ENCODE assay signal across 10 cellular contexts in genomic region chr6:7267521-7268091, GRCh38. TPM values are rescaled to one million over a fixed set of nuclear protein-coding genes. Genes with fewer than 3 reads are reported as not detected.
A peak's percentile ranks its signal among the peaks of the same experiment; 100 is the strongest.
DNase-seq lines count a peak whose midpoint lies in the region; ATAC-seq, FAIRE-seq and TF ChIP-seq lines count a peak whose summit lies in the region.
"Had no signal": no experiment of that assay in that cellular context is flagged by ENCODE, and none has a peak within 500 bp of the region (broad histone marks: within the 10 kb centered on the region; RNA-seq: fewer than 3 reads in every experiment).

No MANE protein-coding gene starts in this region.

- H3K4me3 ChIP-seq in RWPE2 (ENCODE audit: severe bottlenecking) (no peak overlapping the region), small intestine (ENCODE audit: low read depth in 1 of 2, low read length in 2 of 2) (no peak overlapping the region), transverse colon (no peak overlapping the region)
- H3K4me3 ChIP-seq: cardiac muscle cell had no signal

- DNase-seq in DMS53 (lab: John Stamatoyannopoulos, UW) (peak; percentile 29), DMS53 treated with DMSO at 0.1 percent for 48 hours (lab: John Stamatoyannopoulos, UW; ENCODE audit: unreplicated experiment) (no peak), RWPE2 (ENCODE audit: low spot score) (peak; percentile 97), foreskin keratinocyte (peak; percentile 97 to 99), small intestine (peak; percentile 23), transverse colon (no peak)

- H3K4me1 ChIP-seq in RWPE2 (ENCODE audit: insufficient read depth, poor library complexity, severe bottlenecking), result peaks cover 9% of the 10 kb centered on the region
- H3K4me1 ChIP-seq in foreskin keratinocyte, result peaks cover 5% of the 10 kb centered on the region
- H3K4me1 ChIP-seq in small intestine (ENCODE audit: control insufficient read depth in 2 of 2, insufficient read depth in 1 of 2, low read depth in 1 of 2, low read length in 1 of 2), result no peaks in the 10 kb centered on the region
- H3K4me1 ChIP-seq in transverse colon, result no peaks in the 10 kb centered on the region

- peak overlapping the region; percentile 38 for H3K27ac ChIP-seq in RWPE2 (ENCODE audit: poor library complexity, severe bottlenecking)
- H3K27ac ChIP-seq in foreskin keratinocyte, result peak overlapping the region; percentile 58
- H3K27ac ChIP-seq in small intestine (ENCODE audit: low read depth in 1 of 2, low read length in 1 of 2), result no peak overlapping the region
- no peak overlapping the region for H3K27ac ChIP-seq in transverse colon
- H3K27ac ChIP-seq: 22Rv1, cardiac muscle cell had no signal

- H3K36me3 ChIP-seq in RWPE2 (ENCODE audit: low read depth), result no peaks in the 10 kb centered on the region
- no peaks in the 10 kb centered on the region for H3K36me3 ChIP-seq in small intestine (ENCODE audit: control insufficient read depth in 2 of 2, insufficient read depth in 2 of 2, low read length in 2 of 2)
- H3K36me3 ChIP-seq in transverse colon, result no peaks in the 10 kb centered on the region
- H3K36me3 ChIP-seq: cardiac muscle cell had no signal

- no peak for FAIRE-seq in small intestine (lab: Jason Lieb, UNC)

- no peak for TF ChIP-seq EP300 in transverse colon (IDR thresholded peaks at IDR 0.05; ENCODE audit: low read depth)

- no peak for TF ChIP-seq POLR2A in transverse colon (IDR thresholded peaks at IDR 0.05)

- in situ Hi-C loops in transverse colon (cut with MboI; ENCODE audit: low pct_ligation_motif_present in 1 of 4, low pct_unique_long_range_greater_than_20kb in 1 of 4, low sequenced_read_pairs in 3 of 4), result no loop called here

- H3K9me3 ChIP-seq in RWPE2 (ENCODE audit: severe bottlenecking) (no peaks in the 10 kb centered on the region), small intestine (ENCODE audit: control insufficient read depth, low read depth) (no peaks in the 10 kb centered on the region), transverse colon (no peaks in the 10 kb centered on the region)

- no peaks in the 10 kb centered on the region for H3K27me3 ChIP-seq in RWPE2 (ENCODE audit: insufficient read depth, poor library complexity, severe bottlenecking)
- no peaks in the 10 kb centered on the region for H3K27me3 ChIP-seq in foreskin keratinocyte
- H3K27me3 ChIP-seq in small intestine (ENCODE audit: control insufficient read depth in 2 of 2, insufficient read depth in 2 of 2, low read length in 2 of 2), result no peaks in the 10 kb centered on the region
- H3K27me3 ChIP-seq in transverse colon, result no peaks in the 10 kb centered on the region
- H3K27me3 ChIP-seq: cardiac muscle cell had no signal

- peak; percentile 96 for ATAC-seq in RWPE2 (ENCODE audit: low read depth)
- ATAC-seq in foreskin keratinocyte, result peak; percentile 95
- no peak for ATAC-seq in GM21390 (IDR thresholded peaks at IDR 0.05; ENCODE audit: unreplicated experiment)
- ATAC-seq in GM19328 (IDR thresholded peaks at IDR 0.05; ENCODE audit: unreplicated experiment), result no peak

- WGBS in small intestine, 3 donors, result 61 to 74% (median 64%) methylated on average over 13 of the region's 13 CpGs
- 64 to 100% methylated on average over 3 to 8 of the region's 13 CpGs for WGBS in transverse colon (ENCODE audit: low coverage in 1 of 2), 2 donors

- intact Hi-C loops in transverse colon (cut with DNase I; ENCODE audit: low total_unique reads), result no loop called here

- TF ChIP-seq CTCF in RWPE2 (IDR thresholded peaks at IDR 0.05; ENCODE audit: poor library complexity, severe bottlenecking), result no peak
- no peak for TF ChIP-seq CTCF in foreskin keratinocyte (conservative IDR thresholded peaks at IDR 0.05)
- TF ChIP-seq CTCF in transverse colon (IDR thresholded peaks at IDR 0.05), result no peak

RNA-seq across cellular contexts. Expression of gene SSR1, which starts 45.4 kb away (rescaled TPM):
- total RNA-seq in foreskin keratinocyte, result 126 and 142 TPM in 2 replicates
- polyA plus RNA-seq in foreskin keratinocyte, result 57.1 and 62.9 TPM in 2 replicates
- polyA plus RNA-seq in small intestine, result 10 to 100 TPM in 2 of 3 donors, 1 to 10 TPM in 1; 8.9 to 61.2 (median 12.2) TPM
- total RNA-seq in transverse colon, result 10 to 100 TPM; 12.7 to 68.9 (median 50.3) TPM

Comparison
In these comparisons a context has a peak if more than half of its experiments do, and no peak if none do; other contexts are left out.
1. DNase-seq: peak in DMS53 (single experiment), RWPE2 (single experiment), foreskin keratinocyte (2 of 2) and small intestine (single experiment); none in DMS53 treated with DMSO at 0.1 percent for 48 hours (single experiment) and transverse colon (single experiment).
2. ATAC-seq: peak in RWPE2 (single experiment) and foreskin keratinocyte (single experiment); none in GM21390 (single experiment) and GM19328 (single experiment).
3. H3K27ac ChIP-seq: peak in RWPE2 (single experiment) and foreskin keratinocyte (single experiment); none in small intestine (0 of 2) and transverse colon (0 of 4).